13 cellular contexts compared by ENCODE assay signal in genomic region chr17:37492167-37492566, GRCh38. TPM values are rescaled to one million over a fixed set of nuclear protein-coding genes. Genes with fewer than 3 reads are reported as not detected.
DNase-seq lines count a peak whose midpoint lies in the region; ATAC-seq and TF ChIP-seq lines count a peak whose summit lies in the region.
"Had no signal": no experiment of that assay in that cellular context is flagged by ENCODE, and none has a peak within 500 bp of the region (broad histone marks: within the 10 kb centered on the region; RNA-seq: fewer than 3 reads in every experiment).

No MANE protein-coding gene starts in this region.

- H3K27ac Mint-ChIP-seq in HFFc6 = peak overlapping the region; percentile 95
- H3K27ac Mint-ChIP-seq: progenitor cell of endocrine pancreas had no signal

- no peak for ATAC-seq in HG02973 (IDR thresholded peaks at IDR 0.05; ENCODE audit: unreplicated experiment)

- H3K36me3 Mint-ChIP-seq in HFFc6 (ENCODE audit: low read depth) = peaks cover 38% of the 10 kb centered on the region

- no peak overlapping the region for H3K27ac ChIP-seq in SK-N-MC
- H3K27ac ChIP-seq: KMS-11 had no signal

- H3K4me3 ChIP-seq in SK-N-MC (peak overlapping the region; percentile 87), skeletal muscle satellite cell (ENCODE audit: low read length) (peak overlapping the region; percentile 89), H7 (ENCODE audit: insufficient read depth, low read depth, low read length) (no peak overlapping the region)

- H3K4me1 ChIP-seq in skeletal muscle satellite cell (ENCODE audit: control insufficient read depth, insufficient read depth, low read length) = peaks cover 58% of the 10 kb centered on the region

- peak overlapping the region; percentile 92 for H3K4me2 ChIP-seq in skeletal muscle satellite cell (ENCODE audit: low read length)
- H3K4me2 ChIP-seq: KMS-11 had no signal

- peaks cover 65% of the 10 kb centered on the region for H3K4me1 Mint-ChIP-seq in HFFc6 (ENCODE audit: low read depth)

- peak overlapping the region; percentile 96 for H3K4me3 Mint-ChIP-seq in HFFc6

- no peaks in the 10 kb centered on the region for H3K27me3 ChIP-seq in skeletal muscle satellite cell (ENCODE audit: control insufficient read depth, insufficient read depth, low read length)
- peaks cover 3% of the 10 kb centered on the region; the same call in 1 of the 2 replicates for H3K27me3 ChIP-seq in H7 (ENCODE audit: control insufficient read depth, insufficient read depth, low read length)

- H3K36me3 ChIP-seq in SK-N-MC (ENCODE audit: insufficient read depth, low read length) = no peaks in the 10 kb centered on the region
- H3K36me3 ChIP-seq in skeletal muscle satellite cell (ENCODE audit: insufficient read depth, low read length) = peaks cover 4% of the 10 kb centered on the region
- no peaks in the 10 kb centered on the region for H3K36me3 ChIP-seq in H7 (replicated peaks; ENCODE audit: control insufficient read depth, insufficient read depth, low read length)

- peaks cover 5% of the 10 kb centered on the region for H3K27me3 Mint-ChIP-seq in HFFc6 (ENCODE audit: insufficient read depth)

- TF ChIP-seq CTCF in HFFc6 (IDR thresholded peaks at IDR 0.05) = no peak

- peaks cover 9% of the 10 kb centered on the region for H3K9me3 Mint-ChIP-seq in HFFc6

- DNase-seq in HFFc6 (no peak), SK-N-MC (ENCODE audit: low read depth, low spot score) (no peak), fibroblast of peridontal ligament (ENCODE audit: extremely low read depth) (peak; percentile 10), H7 (no peak), GDM1 (lab: John Stamatoyannopoulos, UW) (no peak), NCI-H1092 treated with DMSO at 0.1 percent for 48 hours (lab: John Stamatoyannopoulos, UW) (no peak)
- DNase-seq: activated gamma-delta T cell; effector memory CD4-positive, alpha-beta T cell; islet precursor cell had no signal

- H3K9ac ChIP-seq in SK-N-MC (ENCODE audit: insufficient read length) (peak overlapping the region; percentile 43), skeletal muscle satellite cell (ENCODE audit: low read depth, low read length) (peak overlapping the region; percentile 99)
- H3K9ac ChIP-seq: KMS-11 had no signal

- H3K9me3 ChIP-seq in SK-N-MC (ENCODE audit: low read depth, low read length) (no peaks in the 10 kb centered on the region), skeletal muscle satellite cell (replicated peaks; ENCODE audit: low read length) (no peaks in the 10 kb centered on the region)

RNA-seq across cellular contexts. Expression of gene DUSP14, which starts 2.5 kb away (rescaled TPM):
- total RNA-seq in HFFc6 (2021; fragmentation: NEBNext Ultra II Directional; extraction: Animal tissue kit (Norgen Biotek cat#: 25700)) = 100 to 1,000 TPM in 2 of 6 experiments, 10 to 100 TPM in 4; 80.7 to 114 (median 97.4) TPM
- total RNA-seq in skeletal muscle satellite cell (2012; rRNA removed) = 33.7 and 42.4 TPM in 2 replicates
- 30.7 and 31.9 TPM in 2 replicates for total RNA-seq in H7 (2014; rRNA removed; shearing (Covaris generic))
